1 cellular context compared by ENCODE assay signal in the genomic region with DNA sequence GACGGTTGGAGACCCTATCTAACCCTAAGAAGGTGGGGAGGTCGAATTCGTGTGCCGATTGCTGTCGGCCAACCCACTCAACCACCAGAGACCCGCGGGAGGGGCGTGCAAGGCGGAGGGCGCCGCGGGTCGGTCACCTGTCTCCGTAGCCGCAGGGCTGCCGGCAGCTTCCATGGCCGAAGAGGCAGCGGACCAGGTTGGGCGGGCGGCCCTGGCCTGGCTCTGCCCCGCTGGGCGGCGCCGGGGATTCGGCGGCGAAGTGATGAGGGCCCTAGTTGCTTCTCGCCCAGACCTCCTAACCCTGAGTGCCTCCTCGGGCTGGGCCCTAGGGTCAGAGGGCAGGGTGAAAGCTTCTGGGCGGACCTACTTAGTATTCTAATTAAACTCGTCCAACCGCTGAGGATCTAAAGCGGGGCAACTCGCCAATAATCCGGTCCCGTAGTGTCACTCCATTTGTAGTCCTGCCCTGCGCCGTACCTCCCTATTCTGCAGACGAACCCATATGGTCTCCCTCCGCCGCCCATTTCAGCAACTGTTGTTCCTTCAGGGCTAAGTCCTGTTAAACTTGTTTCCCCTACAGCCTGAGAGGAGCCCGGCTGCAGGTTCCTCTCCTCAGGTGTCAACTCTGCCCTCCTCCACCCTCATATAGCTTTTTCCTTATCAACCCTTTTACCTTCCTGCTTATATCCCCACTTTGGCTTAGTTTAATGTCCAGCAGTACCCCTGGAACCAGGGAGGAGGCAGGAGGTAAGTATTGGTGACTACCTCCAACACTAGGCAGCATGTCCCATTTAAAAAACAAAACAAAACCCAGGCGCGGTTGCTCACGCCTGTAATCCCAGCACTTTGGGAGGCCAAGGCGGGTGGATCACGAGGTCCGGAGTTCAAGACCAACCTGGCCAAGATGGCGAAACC.
TF ChIP-seq lines count a peak whose summit lies in the region.

A gene (minus strand): TSS at position 307 of the 915 bp plus-strand sequence. CDS start 133 bp downstream, at position 174.

TF ChIP-seq in IMR-90, 13 proteins besides CTCF, POLR2A, EP300 and RAD21 (continued from another document):
- no peak for TF ChIP-seq SMC3 (IDR thresholded peaks at IDR 0.05; ENCODE audit: low read depth, low read length)
- TF ChIP-seq CHD1 (IDR thresholded peaks at IDR 0.05; ENCODE audit: low read depth, low read length): no peak
- no peak for TF ChIP-seq MAZ (IDR thresholded peaks at IDR 0.05; ENCODE audit: borderline replicate concordance, low read depth, low read length)
- TF ChIP-seq RFX5 (IDR thresholded peaks at IDR 0.05; ENCODE audit: low read depth, low read length): no peak
